In the genomic region with DNA sequence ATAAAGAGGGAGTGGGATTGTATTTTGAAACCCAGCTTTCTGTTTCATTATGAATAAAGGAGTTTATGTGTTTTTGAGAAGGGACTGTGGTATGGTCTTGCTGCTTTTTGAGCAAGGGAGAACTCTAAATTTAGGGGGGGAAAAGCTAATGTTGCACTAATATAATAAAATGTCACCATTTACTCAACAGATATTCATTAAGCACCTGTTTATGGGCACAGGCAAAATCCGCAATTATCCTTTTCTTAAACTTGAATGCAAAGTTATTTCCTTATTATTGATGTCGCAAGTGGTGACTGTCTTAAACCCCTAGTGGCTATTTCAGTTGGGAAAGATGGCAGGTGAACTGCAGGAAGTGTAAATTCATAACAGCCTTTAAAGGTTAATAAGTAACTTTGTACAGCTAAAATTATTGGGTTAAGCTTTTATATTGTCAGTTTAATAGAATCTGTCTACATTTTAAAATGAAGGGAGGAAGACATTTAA, we compare ENCODE assay signal across 8 cellular contexts. TPM values are rescaled to one million over a fixed set of nuclear protein-coding genes. Genes with fewer than 3 reads are reported as not detected.
DNase-seq lines count a peak whose midpoint lies in the region; ATAC-seq and TF ChIP-seq lines count a peak whose summit lies in the region.

No MANE protein-coding gene starts in this region.

- no peaks in the 10 kb centered on the region for H3K36me3 ChIP-seq in CD8-positive, alpha-beta T cell (ENCODE audit: insufficient read depth, low read length)
- no peaks in the 10 kb centered on the region for H3K36me3 ChIP-seq in psoas muscle (ENCODE audit: insufficient read depth in 1 of 2, low read depth in 1 of 2)

- DNase-seq in CD8-positive, alpha-beta T cell: no peak
- DNase-seq in SKM-1 (lab: John Stamatoyannopoulos, UW; ENCODE audit: unreplicated experiment): peak; percentile 37
- peak; percentile 30 for DNase-seq in fibroblast of gingiva (ENCODE audit: low read depth)
- DNase-seq in psoas muscle: no peak
- DNase-seq in D341Med (ENCODE audit: low spot score): no peak
- no peak for DNase-seq in posterior vena cava (ENCODE audit: low spot score)

- peaks cover 38% of the 10 kb centered on the region for H3K36me3 Mint-ChIP-seq in CD8-positive, alpha-beta T cell

- peak overlapping the region; percentile 87 for H3K27ac Mint-ChIP-seq in CD8-positive, alpha-beta T cell

- peak; percentile 55 for TF ChIP-seq CTCF in CD8-positive, alpha-beta T cell (IDR thresholded peaks at IDR 0.05)
- peak; percentile 28 for TF ChIP-seq CTCF in psoas muscle (IDR thresholded peaks at IDR 0.05)

- H3K9me3 Mint-ChIP-seq in CD8-positive, alpha-beta T cell: no peaks in the 10 kb centered on the region

- peak overlapping the region; percentile 87 for H3K4me3 Mint-ChIP-seq in CD8-positive, alpha-beta T cell

- no peaks in the 10 kb centered on the region for H3K27me3 Mint-ChIP-seq in CD8-positive, alpha-beta T cell (ENCODE audit: low read depth)

- no peaks in the 10 kb centered on the region for H3K9me3 ChIP-seq in CD8-positive, alpha-beta T cell (ENCODE audit: low read length)
- no peaks in the 10 kb centered on the region for H3K9me3 ChIP-seq in psoas muscle

- H3K27ac ChIP-seq in CD8-positive, alpha-beta T cell (ENCODE audit: low read depth, low read length): peak overlapping the region; percentile 90
- peak overlapping the region; percentile 88 for H3K27ac ChIP-seq in psoas muscle

- peaks cover 39% of the 10 kb centered on the region for H3K4me1 ChIP-seq in CD8-positive, alpha-beta T cell (ENCODE audit: insufficient read depth, low read length)
- H3K4me1 ChIP-seq in psoas muscle: peaks cover 35% of the 10 kb centered on the region

- peak overlapping the region; percentile 93 for H3K4me3 ChIP-seq in CD8-positive, alpha-beta T cell (ENCODE audit: low read depth, low read length)
- H3K4me3 ChIP-seq in psoas muscle: peak overlapping the region; percentile 99

- CTCF ChIA-PET in CD8-positive, alpha-beta T cell (lab: Charles Lee): interaction anchor here (0.7 to 5.5 kb wide), 24 partner anchors 8 to 153 kb away, joined by 3 to 87 read pairs (median 5); no protein-coding TSS in a partner anchor

- H3K27me3 ChIP-seq in CD8-positive, alpha-beta T cell (ENCODE audit: insufficient read depth, low read length): no peaks in the 10 kb centered on the region
- no peaks in the 10 kb centered on the region for H3K27me3 ChIP-seq in psoas muscle (ENCODE audit: insufficient read depth in 3 of 3, low read length in 2 of 3)

- peaks cover 55% of the 10 kb centered on the region for H3K4me1 Mint-ChIP-seq in CD8-positive, alpha-beta T cell (ENCODE audit: low read depth)

- POLR2A ChIA-PET in CD8-positive, alpha-beta T cell (lab: Charles Lee): interaction anchor here (0.6 to 13.0 kb wide), 23 partner anchors 13 to 154 kb away, joined by 3 to 239 read pairs (median 4); partner anchors contain the start of gene HINT1

- no peak for ATAC-seq in CD8-positive, alpha-beta T cell
- ATAC-seq in GM19025 (IDR thresholded peaks at IDR 0.05; ENCODE audit: low read depth, unreplicated experiment) (peak; percentile 13), HG03460 (IDR thresholded peaks at IDR 0.05; ENCODE audit: unreplicated experiment) (peak; percentile 25), psoas muscle (no peak)

- intact Hi-C loops in CD8-positive, alpha-beta T cell (cut with DNase I, micrococcal nuclease): loop anchor here in 1 of 2 experiments (1.0 to 10.0 kb wide), 6 partner anchors 12 to 529 kb away; partner anchors contain the start of genes FNIP1 and HINT1
- intact Hi-C loops in psoas muscle (cut with DNase I) (loop anchor here in 1 of 2 donors (10.0 kb wide), 1 partner anchor 149 kb away; no protein-coding TSS in a partner anchor), posterior vena cava (cut with DNase I) (no loop called here)

- 28 to 47% (median 34%) methylated on average over 2 of the region's 2 CpGs for WGBS in psoas muscle, 3 donors

RNA-seq across cellular contexts. Expression of gene CDC42SE2, which starts 1.5 kb away (rescaled TPM):
- 100 to 1,000 TPM; 340 to 348 TPM for total RNA-seq in CD8-positive, alpha-beta T cell
- total RNA-seq in psoas muscle (10 to 100 TPM in 3 of 4 donors, 1 to 10 TPM in 1; 8.5 to 11.9 (median 10.5) TPM), posterior vena cava (10 to 100 TPM; 17.0 to 18.5 TPM)
- polyA plus RNA-seq in psoas muscle: 10 to 100 TPM in 1 of 3 donors, 1 to 10 TPM in 2; 8.9 to 39.2 (median 9.6) TPM

Comparison
In these comparisons a context has a peak if more than half of its experiments do, and no peak if none do; other contexts are left out.
1. ATAC-seq: peak in GM19025 (single experiment) and HG03460 (single experiment); none in CD8-positive, alpha-beta T cell (single experiment) and psoas muscle (0 of 4).
2. DNase-seq: peak in SKM-1 (single experiment) and fibroblast of gingiva (single experiment); none in CD8-positive, alpha-beta T cell (0 of 7), psoas muscle (0 of 2), D341Med (single experiment) and posterior vena cava (single experiment).
3. RNA of gene CDC42SE2, which starts 1.5 kb away (total RNA-seq): 340 to 348 TPM in CD8-positive, alpha-beta T cell; 17.0 to 18.5 TPM in posterior vena cava and 8.5 to 11.9 TPM in psoas muscle; every median in the first group is over 10 times any median in the second.